In genomic region chr15:42121021-42121420, GRCh38 we compare ENCODE assay signal across 14 cellular contexts. TPM values are rescaled to one million over a fixed set of nuclear protein-coding genes. Genes with fewer than 3 reads are reported as not detected.
"Had no signal": no experiment of that assay in that cellular context is flagged by ENCODE, and none has a peak within 500 bp of the region (broad histone marks: within the 10 kb centered on the region; RNA-seq: fewer than 3 reads in every experiment).

No MANE protein-coding gene starts in this region.

- H3K4me1 ChIP-seq: ascending aorta, gastroesophageal sphincter, parathyroid adenoma had no signal

- ATAC-seq: activated CD4-positive, alpha-beta T cell treated with anti-CD3 and anti-CD28 coated beads for 36 hours; gastroesophageal sphincter had no signal

- H3K36me3 ChIP-seq: ascending aorta, gastroesophageal sphincter, WERI-Rb-1 had no signal

- H3K4me2 ChIP-seq: neural progenitor cell had no signal

- H2AFZ ChIP-seq: neural progenitor cell, parathyroid adenoma had no signal

- H3K9ac ChIP-seq: neural progenitor cell, parathyroid adenoma had no signal

- H3K9me3 ChIP-seq: ascending aorta had no signal

- H3K27me3 ChIP-seq: ascending aorta, neural progenitor cell had no signal

- H3K27ac ChIP-seq: ascending aorta, gastroesophageal sphincter, neural progenitor cell, parathyroid adenoma, WERI-Rb-1 had no signal

- DNase-seq: activated CD4-positive, alpha-beta memory T cell treated with anti-CD3 and anti-CD28 coated beads, Interleukin-2, amount 10 ng/mL, durations not matched to agents 7 days and 5 days; activated CD4-positive, alpha-beta T cell treated with anti-CD3 and anti-CD28 coated beads for 36 hours; activated CD8-positive, alpha-beta memory T cell treated with anti-CD3 and anti-CD28 coated beads, Interleukin-2, amount 50 U/mL, for 48 hours; activated naive CD4-positive, alpha-beta T cell; kidney glomerular epithelial cell; stimulated activated CD4-positive, alpha-beta T cell treated with anti-CD3 and anti-CD28 coated beads, Interleukin-15, amount 100 ng/mL, for 24 hours; stimulated activated CD4-positive, alpha-beta T cell treated with anti-CD3 and anti-CD28 coated beads, Interleukin-4, amount 100 ng/mL, for 24 hours; T1000; WERI-Rb-1 had no signal

- H3K4me3 ChIP-seq: ascending aorta, gastroesophageal sphincter, neural progenitor cell had no signal

RNA-seq across cellular contexts. Expression of gene PLA2G4D, which starts 26.7 kb away (rescaled TPM):
- polyA plus RNA-seq: liver had no signal

RNA-seq across cellular contexts. Expression of gene PLA2G4F, which starts 35.4 kb away (rescaled TPM):
- polyA plus RNA-seq: liver had no signal
